1 cellular context compared by ENCODE assay signal in genomic region chrX:16867947-16868346, GRCh38.
TF ChIP-seq lines count a peak whose summit lies in the region.

No MANE protein-coding gene starts in this region.

TF ChIP-seq in HCT116, 20 proteins besides CTCF, POLR2A, EP300 and RAD21 (continued from another document):
- no peak for TF ChIP-seq ZFX (IDR thresholded peaks at IDR 0.05)
TF ChIP-seq in HCT116: peak in this region for 0.
